Comparison of ENCODE assay signal across 12 cellular contexts in the genomic region with DNA sequence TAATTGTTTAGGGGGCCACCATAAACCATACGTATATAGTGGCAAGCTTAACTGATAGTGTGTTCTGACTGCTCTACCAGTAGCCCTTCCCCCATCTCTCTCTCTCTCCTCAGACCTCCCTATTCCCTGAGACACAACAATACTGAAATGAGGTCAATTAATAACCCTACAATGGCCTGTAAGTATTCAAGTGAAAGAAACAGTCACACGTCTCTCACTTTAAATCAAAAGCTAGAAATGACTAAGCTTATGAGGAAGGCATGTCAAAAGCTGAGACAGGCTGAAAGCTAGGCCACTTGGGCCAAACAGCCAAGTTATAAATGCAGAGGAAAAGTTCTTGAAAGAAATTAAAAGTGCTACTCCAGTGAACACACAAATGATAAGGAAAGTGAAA.
DNase-seq lines count a peak whose midpoint lies in the region; ATAC-seq and TF ChIP-seq lines count a peak whose summit lies in the region.
"Had no signal": no experiment of that assay in that cellular context is flagged by ENCODE, and none has a peak within 500 bp of the region (broad histone marks: within the 10 kb centered on the region; RNA-seq: fewer than 3 reads in every experiment).

No MANE protein-coding gene starts in this region.

- no peak overlapping the region for H2AFZ ChIP-seq in GM23338

- TF ChIP-seq CTCF in HEK293 (tag by site-specific recombination; IDR thresholded peaks at IDR 0.05), result no peak
- TF ChIP-seq CTCF in nephron (IDR thresholded peaks at IDR 0.05; ENCODE audit: unreplicated experiment in 3 of 3), result no peak
- no peak for TF ChIP-seq CTCF in GM23338 (conservative IDR thresholded peaks at IDR 0.05; ENCODE audit: low read depth in 2 of 2)

- 0 out of 2 replicates have a peak, but pooled peaks cover 5% of the 10 kb centered on the region for H3K79me2 ChIP-seq in GM23338 (replicated peaks; ENCODE audit: insufficient read depth)

- CTCF ChIA-PET in activated CD4-positive, alpha-beta memory T cell treated with anti-CD3 and anti-CD28 coated beads for 36 hours (lab: Charles Lee), result interaction anchor here (0.8 to 1.4 kb wide), 3 partner anchors 34 to 185 kb away, joined by 3 read pairs; no protein-coding TSS in a partner anchor
- CTCF ChIA-PET in activated CD4-positive, alpha-beta memory T cell treated with anti-CD3 and anti-CD28 coated beads, Interleukin-2, amount 10 ng/mL, durations not matched to agents 7 days and 5 days (lab: Charles Lee), result interaction anchor here (1.7 kb wide), 1 partner anchor 348 kb away, joined by 4 read pairs; no protein-coding TSS in a partner anchor
- CTCF ChIA-PET in HEK293 (lab: Yijun Ruan, JAX), result interaction anchor here (0.9 to 1.7 kb wide), 6 partner anchors 13 to 251 kb away, joined by 3 to 6 read pairs (median 4); no protein-coding TSS in a partner anchor
- CTCF ChIA-PET in CD4-positive, alpha-beta memory T cell (lab: Charles Lee; ENCODE audit: partially characterized antibody), result interaction anchor here (0.6 to 1.5 kb wide), 2 partner anchors 127 to 463 kb away, joined by 3 to 4 read pairs; no protein-coding TSS in a partner anchor

- no peak for TF ChIP-seq POLR2A in erythroblast (IDR thresholded peaks at IDR 0.05; ENCODE audit: low read length)

- no peaks in the 10 kb centered on the region for H3K36me3 ChIP-seq in HEK293 (ENCODE audit: control insufficient read depth in 2 of 2, insufficient read depth in 1 of 2, low read length in 2 of 2)
- no peaks in the 10 kb centered on the region for H3K36me3 ChIP-seq in GM23338 (ENCODE audit: insufficient read depth)
- no peaks in the 10 kb centered on the region for H3K36me3 ChIP-seq in CD4-positive, alpha-beta memory T cell (ENCODE audit: insufficient read depth, low read length)
- H3K36me3 ChIP-seq: uterus had no signal

- H3K9me3 Mint-ChIP-seq in activated CD4-positive, alpha-beta memory T cell treated with anti-CD3 and anti-CD28 coated beads for 36 hours, result no peaks in the 10 kb centered on the region
- H3K9me3 Mint-ChIP-seq in activated CD4-positive, alpha-beta memory T cell treated with anti-CD3 and anti-CD28 coated beads, Interleukin-2, amount 10 ng/mL, durations not matched to agents 7 days and 5 days, result no peaks in the 10 kb centered on the region
- H3K9me3 Mint-ChIP-seq in nephron (no peaks in the 10 kb centered on the region), GM23338 (no peaks in the 10 kb centered on the region)
- no peaks in the 10 kb centered on the region for H3K9me3 Mint-ChIP-seq in CD4-positive, alpha-beta memory T cell
- H3K9me3 Mint-ChIP-seq: nephron progenitor cell had no signal

- H3K27ac Mint-ChIP-seq in activated CD4-positive, alpha-beta memory T cell treated with anti-CD3 and anti-CD28 coated beads for 36 hours, result no peak overlapping the region
- H3K27ac Mint-ChIP-seq in activated CD4-positive, alpha-beta memory T cell treated with anti-CD3 and anti-CD28 coated beads, Interleukin-2, amount 10 ng/mL, durations not matched to agents 7 days and 5 days, result no peak overlapping the region
- H3K27ac Mint-ChIP-seq in nephron, result peak overlapping the region; percentile 1 to 45 (median 36)
- H3K27ac Mint-ChIP-seq in GM23338, result no peak overlapping the region
- no peak overlapping the region for H3K27ac Mint-ChIP-seq in CD4-positive, alpha-beta memory T cell
- H3K27ac Mint-ChIP-seq: nephron progenitor cell had no signal

- H3K4me1 ChIP-seq in HEK293 (ENCODE audit: control insufficient read depth, insufficient read depth, low read length) (no peaks in the 10 kb centered on the region), GM23338 (ENCODE audit: insufficient read depth) (no peaks in the 10 kb centered on the region)
- no peaks in the 10 kb centered on the region for H3K4me1 ChIP-seq in CD4-positive, alpha-beta memory T cell (ENCODE audit: insufficient read depth, low read length)
- H3K4me1 ChIP-seq: uterus had no signal

- H3K9me2 ChIP-seq in GM23338 (ENCODE audit: insufficient read depth), result no peaks in the 10 kb centered on the region

- H3K4me3 ChIP-seq in HEK293 (ENCODE audit: low read depth, low read length) (no peak overlapping the region), GM23338 (no peak overlapping the region)
- no peak overlapping the region for H3K4me3 ChIP-seq in CD4-positive, alpha-beta memory T cell (ENCODE audit: low read length in 2 of 2)
- H3K4me3 ChIP-seq: uterus had no signal

- POLR2A ChIA-PET in activated CD4-positive, alpha-beta memory T cell treated with anti-CD3 and anti-CD28 coated beads for 36 hours (lab: Charles Lee), result interaction anchor here (1.3 kb wide), 1 partner anchor 12 kb away, joined by 3 read pairs; no protein-coding TSS in a partner anchor
- POLR2A ChIA-PET in activated CD4-positive, alpha-beta memory T cell treated with anti-CD3 and anti-CD28 coated beads, Interleukin-2, amount 10 ng/mL, durations not matched to agents 7 days and 5 days (lab: Charles Lee), result no interaction called here
- POLR2A ChIA-PET in HEK293 (lab: Yijun Ruan, JAX), result no interaction called here
- POLR2A ChIA-PET in CD4-positive, alpha-beta memory T cell (lab: Charles Lee; ENCODE audit: partially characterized antibody), result no interaction called here

- H3K9me3 ChIP-seq in HEK293 (ENCODE audit: control insufficient read depth, insufficient read depth, low read depth, low read length), result no peaks in the 10 kb centered on the region
- H3K9me3 ChIP-seq in CD4-positive, alpha-beta memory T cell (ENCODE audit: control insufficient read depth in 1 of 2, low read length in 2 of 2), result no peaks in the 10 kb centered on the region
- H3K9me3 ChIP-seq: uterus had no signal

- H3K27ac ChIP-seq in HEK293 (ENCODE audit: extremely low read depth, low read depth, low read length) (no peak overlapping the region), GM23338 (ENCODE audit: low read depth) (no peak overlapping the region)
- no peak overlapping the region for H3K27ac ChIP-seq in CD4-positive, alpha-beta memory T cell (ENCODE audit: low read depth, low read length)
- H3K27ac ChIP-seq: uterus had no signal

- H3K4me2 ChIP-seq in GM23338, result no peak overlapping the region

- peak; percentile 31 for DNase-seq in activated CD4-positive, alpha-beta memory T cell treated with anti-CD3 and anti-CD28 coated beads for 36 hours
- no peak for DNase-seq in activated CD4-positive, alpha-beta memory T cell treated with anti-CD3 and anti-CD28 coated beads, Interleukin-2, amount 10 ng/mL, durations not matched to agents 7 days and 5 days
- DNase-seq in GM23338 (ENCODE audit: low spot score) (no peak), erythroblast (lab: John Stamatoyannopoulos, UW) (no peak)
- DNase-seq in CD4-positive, alpha-beta memory T cell, result no peak
- DNase-seq: GF-D8, hippocampal formation, uterus had no signal

- H3K4me1 Mint-ChIP-seq in activated CD4-positive, alpha-beta memory T cell treated with anti-CD3 and anti-CD28 coated beads for 36 hours (ENCODE audit: low read depth), result peaks cover 16% of the 10 kb centered on the region
- peaks cover 12% of the 10 kb centered on the region for H3K4me1 Mint-ChIP-seq in activated CD4-positive, alpha-beta memory T cell treated with anti-CD3 and anti-CD28 coated beads, Interleukin-2, amount 10 ng/mL, durations not matched to agents 7 days and 5 days
- peaks cover 14% of the 10 kb centered on the region for H3K4me1 Mint-ChIP-seq in nephron
- H3K4me1 Mint-ChIP-seq in GM23338, result peaks cover 8% of the 10 kb centered on the region; the same call in 2 of the 3 replicates
- peaks cover 3 to 7% (median 6%) of the 10 kb centered on the region in 4 donors for H3K4me1 Mint-ChIP-seq in CD4-positive, alpha-beta memory T cell
- H3K4me1 Mint-ChIP-seq: nephron progenitor cell had no signal

- no peaks in the 10 kb centered on the region for H3K27me3 ChIP-seq in GM23338 (ENCODE audit: insufficient read depth)
- no peaks in the 10 kb centered on the region for H3K27me3 ChIP-seq in CD4-positive, alpha-beta memory T cell (ENCODE audit: insufficient read depth, low read length)
- H3K27me3 ChIP-seq: uterus had no signal

- no peaks in the 10 kb centered on the region for H3K36me3 Mint-ChIP-seq in activated CD4-positive, alpha-beta memory T cell treated with anti-CD3 and anti-CD28 coated beads for 36 hours
- no peaks in the 10 kb centered on the region for H3K36me3 Mint-ChIP-seq in activated CD4-positive, alpha-beta memory T cell treated with anti-CD3 and anti-CD28 coated beads, Interleukin-2, amount 10 ng/mL, durations not matched to agents 7 days and 5 days (ENCODE audit: low read depth)
- H3K36me3 Mint-ChIP-seq in nephron (ENCODE audit: low read depth), result no peaks in the 10 kb centered on the region
- H3K36me3 Mint-ChIP-seq in GM23338 (ENCODE audit: low read depth), result peaks cover 3% of the 10 kb centered on the region; the same call in 1 of the 3 replicates
- no peaks in the 10 kb centered on the region for H3K36me3 Mint-ChIP-seq in CD4-positive, alpha-beta memory T cell

- H3K4me3 Mint-ChIP-seq in activated CD4-positive, alpha-beta memory T cell treated with anti-CD3 and anti-CD28 coated beads for 36 hours, result no peak overlapping the region
- H3K4me3 Mint-ChIP-seq in activated CD4-positive, alpha-beta memory T cell treated with anti-CD3 and anti-CD28 coated beads, Interleukin-2, amount 10 ng/mL, durations not matched to agents 7 days and 5 days, result no peak overlapping the region
- H3K4me3 Mint-ChIP-seq in nephron (no peak overlapping the region), GM23338 (no peak overlapping the region)
- H3K4me3 Mint-ChIP-seq in CD4-positive, alpha-beta memory T cell, result no peak overlapping the region
- H3K4me3 Mint-ChIP-seq: nephron progenitor cell had no signal

- no peaks in the 10 kb centered on the region for H3F3A ChIP-seq in GM23338 (replicated peaks; ENCODE audit: low read depth)

- no peaks in the 10 kb centered on the region for H3K27me3 Mint-ChIP-seq in activated CD4-positive, alpha-beta memory T cell treated with anti-CD3 and anti-CD28 coated beads for 36 hours
- H3K27me3 Mint-ChIP-seq in activated CD4-positive, alpha-beta memory T cell treated with anti-CD3 and anti-CD28 coated beads, Interleukin-2, amount 10 ng/mL, durations not matched to agents 7 days and 5 days, result peaks cover 15% of the 10 kb centered on the region
- H3K27me3 Mint-ChIP-seq in nephron (ENCODE audit: low read depth), result no peaks in the 10 kb centered on the region
- H3K27me3 Mint-ChIP-seq in GM23338 (ENCODE audit: insufficient read depth, low read depth, poor library complexity), result no peaks in the 10 kb centered on the region
- H3K27me3 Mint-ChIP-seq in CD4-positive, alpha-beta memory T cell, result no peaks in the 10 kb centered on the region

- ATAC-seq in HG03432 (IDR thresholded peaks at IDR 0.05; ENCODE audit: unreplicated experiment), result peak; percentile 91
- no peak; the same call in 2 of the 3 replicates for ATAC-seq in GM23338

- H4K20me1 ChIP-seq in GM23338 (replicated peaks; ENCODE audit: insufficient read depth), result no peaks in the 10 kb centered on the region; the same call in 1 of the 2 replicates

- intact Hi-C loops in activated CD4-positive, alpha-beta memory T cell treated with anti-CD3 and anti-CD28 coated beads for 36 hours (cut with micrococcal nuclease), result loop anchor here (1.0 to 10.0 kb wide), 2 partner anchors 200 to 412 kb away; no protein-coding TSS in a partner anchor
- intact Hi-C loops in CD4-positive, alpha-beta memory T cell (cut with micrococcal nuclease), result no loop called here

TF ChIP-seq in HEK293, 187 proteins besides CTCF, POLR2A, EP300 and RAD21 (continues in another document):
- peak; percentile 43; the same call in 1 of the 2 replicates for TF ChIP-seq PRDM1 (tag by site-specific recombination; IDR thresholded peaks at IDR 0.05)

TF ChIP-seq in GM23338, 12 proteins besides CTCF, POLR2A, EP300 and RAD21 (continues in another document):
- no peak for TF ChIP-seq EZH2 (IDR thresholded peaks at IDR 0.05; ENCODE audit: low read depth, unreplicated experiment)

Comparison
In these comparisons a context has a peak if more than half of its experiments do, and no peak if none do; other contexts are left out.
1. H3K27ac Mint-ChIP-seq: peak in nephron (3 of 3); none in activated CD4-positive, alpha-beta memory T cell treated with anti-CD3 and anti-CD28 coated beads for 36 hours (single experiment), activated CD4-positive, alpha-beta memory T cell treated with anti-CD3 and anti-CD28 coated beads, Interleukin-2, amount 10 ng/mL, durations not matched to agents 7 days and 5 days (single experiment), GM23338 (single experiment) and CD4-positive, alpha-beta memory T cell (0 of 7).